Comparison of ENCODE assay signal across 2 cellular contexts in genomic region chr1:38923607-38924006, GRCh38.
TF ChIP-seq lines count a peak whose summit lies in the region.

No MANE protein-coding gene starts in this region.

TF ChIP-seq in HEK293, 187 proteins besides CTCF, POLR2A, EP300 and RAD21:
- TF ChIP-seq ZFHX2 (tag by site-specific recombination; conservative IDR thresholded peaks at IDR 0.05) (peak; percentile 71), EGR2 (tag by site-specific recombination; IDR thresholded peaks at IDR 0.05; ENCODE audit: low read depth) (peak; percentile 91), PBX3 (CRISPR knock-in tag; IDR thresholded peaks at IDR 0.05) (no peak)

TF ChIP-seq in K562, 482 proteins besides CTCF, POLR2A, EP300 and RAD21:
- TF ChIP-seq PKNOX1 (IDR thresholded peaks at IDR 0.05) (peak; percentile 60), ELF1 (tag; IDR thresholded peaks at IDR 0.05) (no peak), RFX7 (CRISPR knock-in tag; IDR thresholded peaks at IDR 0.05) (no peak), EWSR1 (IDR thresholded peaks at IDR 0.05; ENCODE audit: borderline replicate concordance, low read depth, partially characterized antibody) (no peak), SOX6 (IDR thresholded peaks at IDR 0.05) (no peak), E2F1 (CRISPR knock-in tag; IDR thresholded peaks at IDR 0.05) (no peak), MEIS2 (IDR thresholded peaks at IDR 0.05; ENCODE audit: partially characterized antibody) (peak; percentile 69), NFXL1 (CRISPR knock-in tag; IDR thresholded peaks at IDR 0.05) (no peak), ZC3H8 (IDR thresholded peaks at IDR 0.05) (no peak), FOSL1 (tag; conservative IDR thresholded peaks at IDR 0.05) (0 out of 2 replicates have a peak, but pooled peaks have one; percentile 28), ZBTB8A (IDR thresholded peaks at IDR 0.05; ENCODE audit: partially characterized antibody) (no peak), ZNF609 (CRISPR knock-in tag; IDR thresholded peaks at IDR 0.05; ENCODE audit: borderline replicate concordance) (no peak), ZNF263 (CRISPR knock-in tag; IDR thresholded peaks at IDR 0.05; ENCODE audit: borderline replicate concordance) (no peak), NEUROD1 (IDR thresholded peaks at IDR 0.05; ENCODE audit: borderline replicate concordance, low read depth, low read length, partially characterized antibody) (no peak), PBX2 (CRISPR knock-in tag; IDR thresholded peaks at IDR 0.05; ENCODE audit: low read depth) (no peak), PBX2 (tag; conservative IDR thresholded peaks at IDR 0.05; ENCODE audit: low read depth) (peak; percentile 60), MECOM (CRISPR knock-in tag; IDR thresholded peaks at IDR 0.05) (no peak), MIER1 (IDR thresholded peaks at IDR 0.05; ENCODE audit: low read depth) (no peak), ZNF316 (IDR thresholded peaks at IDR 0.05) (no peak), POU5F1 (IDR thresholded peaks at IDR 0.05; ENCODE audit: borderline replicate concordance, low read depth, low read length, partially characterized antibody) (no peak), SUPT5H (IDR thresholded peaks at IDR 0.05) (no peak), ZNF764 (CRISPR knock-in tag; IDR thresholded peaks at IDR 0.05; ENCODE audit: low read depth) (no peak), SMARCA4 (IDR thresholded peaks at IDR 0.05) (no peak), ZNF124 (CRISPR knock-in tag; IDR thresholded peaks at IDR 0.05) (no peak), DPF2 (IDR thresholded peaks at IDR 0.05) (peak; percentile 40; the same call in 1 of the 2 replicates), ARID1B (IDR thresholded peaks at IDR 0.05) (0 out of 2 replicates have a peak, but pooled peaks have one; percentile 26), RCOR1 (IDR thresholded peaks at IDR 0.05; ENCODE audit: borderline replicate concordance in 1 of 2, low read depth in 2 of 2, low read length in 2 of 2) (0 out of 4 replicates have a peak, but pooled peaks of 1 of the 2 experiments have one; percentile 18), CREM (IDR thresholded peaks at IDR 0.05; ENCODE audit: low read depth) (no peak), ZBTB1 (CRISPR knock-in tag; IDR thresholded peaks at IDR 0.05; ENCODE audit: borderline replicate concordance, low read depth) (no peak), EGR1 (conservative IDR thresholded peaks at IDR 0.05) (peak; percentile 77), ASH1L (IDR thresholded peaks at IDR 0.05; ENCODE audit: borderline replicate concordance, low read depth, partially characterized antibody) (no peak), MAFG (tag; conservative IDR thresholded peaks at IDR 0.05) (no peak), KDM1A (IDR thresholded peaks at IDR 0.05) (peak in 1 of 2 experiments; percentile 41; a peak in 1 of 4 replicates)
- TF ChIP-seq, protein P1, sequence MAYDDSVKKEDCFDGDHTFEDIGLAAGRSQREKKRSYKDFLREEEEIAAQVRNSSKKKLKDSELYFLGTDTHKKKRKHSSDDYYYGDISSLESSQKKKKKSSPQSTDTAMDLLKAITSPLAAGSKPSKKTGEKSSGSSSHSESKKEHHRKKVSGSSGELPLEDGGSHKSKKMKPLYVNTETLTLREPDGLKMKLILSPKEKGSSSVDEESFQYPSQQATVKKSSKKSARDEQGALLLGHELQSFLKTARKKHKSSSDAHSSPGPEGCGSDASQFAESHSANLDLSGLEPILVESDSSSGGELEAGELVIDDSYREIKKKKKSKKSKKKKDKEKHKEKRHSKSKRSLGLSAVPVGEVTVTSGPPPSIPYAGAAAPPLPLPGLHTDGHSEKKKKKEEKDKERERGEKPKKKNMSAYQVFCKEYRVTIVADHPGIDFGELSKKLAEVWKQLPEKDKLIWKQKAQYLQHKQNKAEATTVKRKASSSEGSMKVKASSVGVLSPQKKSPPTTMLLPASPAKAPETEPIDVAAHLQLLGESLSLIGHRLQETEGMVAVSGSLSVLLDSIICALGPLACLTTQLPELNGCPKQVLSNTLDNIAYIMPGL (CRISPR knock-in tag; IDR thresholded peaks at IDR 0.05), result no peak
